ENCODE assay signal across 8 cellular contexts in the genomic region with DNA sequence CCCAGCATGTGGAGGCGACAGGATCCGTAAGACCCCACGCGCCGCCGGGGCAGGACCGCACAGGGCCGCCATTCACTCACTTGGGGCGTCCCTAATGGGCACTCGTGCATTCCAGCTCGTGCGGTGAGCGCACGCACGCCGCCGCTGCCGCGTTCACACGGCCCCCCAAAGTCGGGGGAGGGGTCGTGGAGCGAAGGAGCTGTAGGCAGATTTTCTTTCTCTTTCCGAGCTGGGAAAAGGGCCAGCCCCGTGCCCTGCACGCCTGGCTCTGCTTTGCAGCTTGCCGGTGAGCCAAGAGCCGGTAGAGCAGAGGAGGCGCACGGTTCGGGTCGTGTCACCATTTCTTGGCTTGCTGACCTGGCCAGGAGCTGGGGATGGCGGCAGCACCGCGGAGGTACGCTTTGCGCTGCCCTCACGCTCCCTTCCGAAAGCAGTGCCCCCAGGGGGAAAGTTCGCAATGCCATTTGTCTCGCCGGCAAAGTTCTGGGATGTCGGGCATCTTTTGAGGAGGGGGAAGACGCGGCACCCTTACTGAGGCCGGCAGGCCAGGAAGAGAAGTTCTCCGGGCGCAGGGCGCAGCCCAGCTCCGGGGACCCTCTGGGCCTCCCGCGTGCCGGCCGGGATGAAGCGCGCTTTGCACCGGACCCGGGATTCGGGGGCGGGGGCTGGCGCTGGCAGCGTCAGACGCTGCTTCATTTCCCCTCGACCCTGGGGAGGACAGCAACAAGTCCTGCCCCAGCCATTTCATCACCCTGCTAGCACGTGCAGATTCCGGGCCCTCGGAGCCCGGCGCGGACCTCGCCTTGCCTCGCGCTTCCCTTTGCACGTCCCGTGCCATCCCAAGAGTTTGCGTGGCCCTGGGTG. TPM values are rescaled to one million over a fixed set of nuclear protein-coding genes. Genes with fewer than 3 reads are reported as not detected.
DNase-seq lines count a peak whose midpoint lies in the region; ATAC-seq, FAIRE-seq and TF ChIP-seq lines count a peak whose summit lies in the region.

No MANE protein-coding gene starts in this region.

- no peak overlapping the region for H3K4me3 Mint-ChIP-seq in CD8-positive, alpha-beta T cell

- DNase-seq in GM06990 (ENCODE audit: extremely low read depth, insufficient read length) (peak; percentile 33), NAMALWA (ENCODE audit: low spot score) (peak; percentile 27), H1 (ENCODE audit: low read depth in 1 of 2, low spot score in 2 of 2) (no peak), amniotic stem cell (lab: John Stamatoyannopoulos, UW) (no peak), NCI-H2029 treated with DMSO at 0.1 percent for 48 hours (lab: John Stamatoyannopoulos, UW) (no peak)
- no peak for DNase-seq in CD8-positive, alpha-beta T cell

- H3K4ac ChIP-seq in H1 (replicated peaks; ENCODE audit: insufficient read length, low read depth, low read length) = peak overlapping the region; percentile 53

- H3K79me1 ChIP-seq in H1 (ENCODE audit: low read depth, low read length) = peaks cover 16% of the 10 kb centered on the region

- H3K27me3 ChIP-seq in GM06990 (replicated peaks; ENCODE audit: control insufficient read depth, insufficient read depth, low read length) (no peaks in the 10 kb centered on the region), H1 (replicated peaks in 1 of 4; ENCODE audit: control insufficient read depth in 3 of 4, extremely low read depth in 1 of 4, insufficient read depth in 3 of 4, low read length in 3 of 4) (peaks cover 0 to 9% (median 7%) of the 10 kb centered on the region in 4 experiments; a peak in 6 of 7 replicates), neuron (ENCODE audit: insufficient read depth, low read length) (peaks cover 84% of the 10 kb centered on the region)
- H3K27me3 ChIP-seq in CD8-positive, alpha-beta T cell (ENCODE audit: insufficient read depth, low read length) = peaks cover 9% of the 10 kb centered on the region

- no peak for ATAC-seq in GM18505 (IDR thresholded peaks at IDR 0.05; ENCODE audit: unreplicated experiment)
- no peak for ATAC-seq in CD8-positive, alpha-beta T cell

- H3K9me3 Mint-ChIP-seq in CD8-positive, alpha-beta T cell = no peaks in the 10 kb centered on the region

- peak overlapping the region; percentile 52 for H3K56ac ChIP-seq in H1 (replicated peaks; ENCODE audit: insufficient read length, low read depth, low read length)

- H2BK15ac ChIP-seq in H1 (ENCODE audit: low read length) = no peak overlapping the region; the same call in 1 of the 2 replicates

- peaks cover 7 to 30% (median 14%) of the 10 kb centered on the region in 4 experiments for H3K4me1 ChIP-seq in H1 (replicated peaks in 1 of 4; ENCODE audit: control insufficient read depth in 3 of 4, insufficient read depth in 4 of 4, low read length in 3 of 4)
- H3K4me1 ChIP-seq in neuron (ENCODE audit: insufficient read depth, low read length) = peaks cover 25% of the 10 kb centered on the region
- H3K4me1 ChIP-seq in CD8-positive, alpha-beta T cell (ENCODE audit: insufficient read depth, low read length) = no peaks in the 10 kb centered on the region

- peaks cover 69% of the 10 kb centered on the region for H3K27me3 Mint-ChIP-seq in CD8-positive, alpha-beta T cell (ENCODE audit: low read depth)

- POLR2A ChIA-PET in H1 (lab: Charles Lee; ENCODE audit: partially characterized antibody) = interaction anchor here (0.6 to 9.3 kb wide), 29 partner anchors 11 to 654 kb away, joined by 3 to 491 read pairs (median 5); a partner anchor contains a TSS
- POLR2A ChIA-PET in CD8-positive, alpha-beta T cell (lab: Charles Lee) = no interaction called here

- no peak for TF ChIP-seq EP300 in H1 (IDR thresholded peaks at IDR 0.05; ENCODE audit: borderline replicate concordance in 1 of 2, low read depth in 2 of 2, low read length in 2 of 2)

- CTCF ChIA-PET in H1 (lab: Charles Lee; ENCODE audit: partially characterized antibody) = interaction anchor here (0.7 to 8.1 kb wide), 5 partner anchors 11 to 646 kb away, joined by 3 to 184 read pairs (median 4); no protein-coding TSS in a partner anchor
- CTCF ChIA-PET in CD8-positive, alpha-beta T cell (lab: Charles Lee) = interaction anchor here (2.0 kb wide), 1 partner anchor 33 kb away, joined by 4 read pairs; no protein-coding TSS in a partner anchor

- H2AFZ ChIP-seq in H1 (ENCODE audit: low read length) (no peak overlapping the region), neuron (ENCODE audit: low read depth, low read length) (no peak overlapping the region)

- intact Hi-C loops in CD8-positive, alpha-beta T cell (cut with DNase I, micrococcal nuclease) = no loop called here

- peaks cover 23% of the 10 kb centered on the region in 2 experiments for H4K20me1 ChIP-seq in H1 (replicated peaks in 1 of 2; ENCODE audit: control insufficient read depth in 1 of 2, insufficient read depth in 2 of 2, low read length in 2 of 2)

- no peak overlapping the region for H2AK5ac ChIP-seq in H1 (ENCODE audit: low read depth, low read length)

- peak overlapping the region; percentile 91 for H4K91ac ChIP-seq in H1 (replicated peaks; ENCODE audit: insufficient read length, low read length)

- peaks cover 16% of the 10 kb centered on the region for H3K23me2 ChIP-seq in H1 (ENCODE audit: low read depth, low read length)

- no peak overlapping the region for H3K27ac Mint-ChIP-seq in CD8-positive, alpha-beta T cell

- H3K4me2 ChIP-seq in H1 (ENCODE audit: insufficient read depth in 1 of 2, low read depth in 2 of 2, low read length in 2 of 2) = peak overlapping the region; percentile 96 to 99

- no peak for FAIRE-seq in H1 (lab: Jason Lieb, UNC)

- H2BK5ac ChIP-seq in H1 (ENCODE audit: low read depth, low read length) = peak overlapping the region; percentile 91

- H3K36me3 ChIP-seq in GM06990 (ENCODE audit: control insufficient read depth, insufficient read depth, low read length) (no peaks in the 10 kb centered on the region), H1 (ENCODE audit: control insufficient read depth in 2 of 4, insufficient read depth in 4 of 4, low read length in 3 of 4) (peaks cover 19 to 50% (median 30%) of the 10 kb centered on the region in 4 experiments), neuron (ENCODE audit: insufficient read depth, low read length) (no peaks in the 10 kb centered on the region)
- no peaks in the 10 kb centered on the region for H3K36me3 ChIP-seq in CD8-positive, alpha-beta T cell (ENCODE audit: insufficient read depth, low read length)

- H3K79me2 ChIP-seq in H1 (ENCODE audit: control insufficient read depth in 1 of 2, insufficient read depth in 2 of 2, low read length in 2 of 2) = peaks cover 10 to 52% of the 10 kb centered on the region in 2 experiments

- no peaks in the 10 kb centered on the region for H3K36me3 Mint-ChIP-seq in CD8-positive, alpha-beta T cell

- H3K4me3 ChIP-seq in GM06990 (replicated peaks; ENCODE audit: low read depth, low read length) = peak overlapping the region; percentile 62
- peak overlapping the region; percentile 90 to 95 (median 91) for H3K4me3 ChIP-seq in H1 (ENCODE audit: extremely low read depth in 1 of 4, insufficient read depth in 2 of 4, low read depth in 3 of 4, low read length in 4 of 4)
- peak overlapping the region; percentile 44 for H3K4me3 ChIP-seq in neuron (ENCODE audit: low read length)
- H3K4me3 ChIP-seq in CD8-positive, alpha-beta T cell (ENCODE audit: low read depth, low read length) = no peak overlapping the region

- peak overlapping the region; percentile 99 for H3K18ac ChIP-seq in H1 (ENCODE audit: extremely low read depth, low read length)

- H2BK120ac ChIP-seq in H1 (replicated peaks; ENCODE audit: low read depth, low read length) = no peak overlapping the region

- TF ChIP-seq POLR2A in H1 (IDR thresholded peaks at IDR 0.05; ENCODE audit: control extremely low read depth in 1 of 2, low read depth in 2 of 2, low read length in 2 of 2) = peak in 1 of 2 experiments; percentile 34; a peak in 1 of 3 replicates
- no peak for TF ChIP-seq POLR2A in GM18505 (IDR thresholded peaks at IDR 0.05; ENCODE audit: borderline replicate concordance, extremely low read depth, insufficient read depth, insufficient read length)

- H3K9ac ChIP-seq in H1 (replicated peaks in 1 of 4; ENCODE audit: extremely low read depth in 1 of 4, low read depth in 3 of 4, low read length in 3 of 4) = peak overlapping the region; percentile 70 to 92 (median 74)

- TF ChIP-seq CTCF in GM06990 (IDR thresholded peaks at IDR 0.05; ENCODE audit: insufficient read depth, low read length, poor library complexity, severe bottlenecking) (no peak), H1 (IDR thresholded peaks at IDR 0.05; ENCODE audit: control extremely low read depth in 1 of 3, insufficient read depth in 1 of 3, low read depth in 1 of 3, low read length in 3 of 3) (no peak)
- no peak for TF ChIP-seq CTCF in CD8-positive, alpha-beta T cell (IDR thresholded peaks at IDR 0.05)

- H2BK20ac ChIP-seq in H1 (ENCODE audit: low read length) = no peak overlapping the region

- H3K9me3 ChIP-seq in H1 (ENCODE audit: insufficient read depth in 2 of 2, low read depth in 1 of 2, low read length in 1 of 2) (no peaks in the 10 kb centered on the region), neuron (ENCODE audit: low read length) (peaks cover 3% of the 10 kb centered on the region)
- no peaks in the 10 kb centered on the region for H3K9me3 ChIP-seq in CD8-positive, alpha-beta T cell (ENCODE audit: low read length)

- peak overlapping the region; percentile 38; the same call in 1 of the 2 replicates for H3K27ac ChIP-seq in H1 (ENCODE audit: low read depth, low read length)
- no peak overlapping the region for H3K27ac ChIP-seq in CD8-positive, alpha-beta T cell (ENCODE audit: low read depth, low read length)

- H3K14ac ChIP-seq in H1 (ENCODE audit: insufficient read length) = no peak overlapping the region

- peaks cover 17% of the 10 kb centered on the region for H3K4me1 Mint-ChIP-seq in CD8-positive, alpha-beta T cell (ENCODE audit: low read depth)

- H2BK12ac ChIP-seq in H1 (ENCODE audit: low read depth, low read length) = 0 out of 2 replicates have a peak overlapping the region, but pooled peaks have one; percentile 75

- peak overlapping the region; percentile 63 for H4K5ac ChIP-seq in H1 (ENCODE audit: insufficient read length, low read depth, low read length)

- peak overlapping the region; percentile 66 for H4K8ac ChIP-seq in H1 (ENCODE audit: extremely low read depth, insufficient read depth, low read length)

- no peak overlapping the region for H3K23ac ChIP-seq in H1 (ENCODE audit: insufficient read length)

- WGBS in H1 (ENCODE audit: extremely low coverage in 1 of 2, insufficient coverage in 1 of 2, insufficient read length in 1 of 2, insufficient replicate concordance in 2 of 2, low coverage in 1 of 2, low lambda C conversion rate in 2 of 2, missing lambda C conversion rate in 1 of 2), 2 experiments = 1% methylated on average over 52 of the region's 76 CpGs; no CpG with 5 or more reads in 1 of the 2 experiments

- no peak for TF ChIP-seq RAD21 in H1 (IDR thresholded peaks at IDR 0.05 in 1 of 2, conservative IDR thresholded peaks at IDR 0.05 in 1 of 2; ENCODE audit: low read depth in 2 of 2, low read length in 2 of 2)

RNA-seq across cellular contexts. Expression of a gene that starts 0.9 kb away (rescaled TPM):
- total RNA-seq in H1 (2021; fragmentation: NEBNext Ultra II Directional; extraction: Animal tissue kit (Norgen Biotek cat#: 25700)) = 40.0 and 53.1 TPM in 2 replicates
- polyA plus RNA-seq in H1 (2011; rRNA removed) = 26.4 and 52.2 TPM in 2 replicates
- 118 TPM for polyA plus RNA-seq in H1 (2011; cell fraction: cytosol; rRNA removed)
- polyA plus RNA-seq in H1 (2011; cell fraction: nucleus; rRNA removed) = 43.8 TPM
- 62.3 to 83.5 TPM (median 69.6 TPM) in 4 replicates for polyA plus RNA-seq in H1 (2012, experiment 1 of 2)
- polyA plus RNA-seq in H1 (2012, experiment 2 of 2) = 21.7 TPM
- polyA plus RNA-seq in H1 (2013, experiment 1 of 2) = 25.8 TPM
- polyA plus RNA-seq in H1 (2013, experiment 2 of 2) = 30.5 TPM
- polyA minus RNA-seq in H1 (2011; rRNA and poly(A)+ RNA removed) = 21.7 and 32.5 TPM in 2 replicates
- 81.5 TPM for polyA minus RNA-seq in H1 (2011; cell fraction: cytosol; rRNA and poly(A)+ RNA removed)
- 67.2 TPM for polyA minus RNA-seq in H1 (2011; cell fraction: nucleus; rRNA and poly(A)+ RNA removed)
- total RNA-seq in CD8-positive, alpha-beta T cell = not detected

Comparison
In these comparisons a context has a peak if more than half of its experiments do, and no peak if none do; other contexts are left out.
1. DNase-seq: peak in GM06990 (single experiment) and NAMALWA (single experiment); none in H1 (0 of 2), amniotic stem cell (single experiment), NCI-H2029 treated with DMSO at 0.1 percent for 48 hours (single experiment) and CD8-positive, alpha-beta T cell (0 of 7).
2. RNA of a gene that starts 0.9 kb away (total RNA-seq): 40.0 to 53.1 TPM in H1; not detected in CD8-positive, alpha-beta T cell; every median in the first group is over 10 times any median in the second.